ENCODE assay signal across 7 cellular contexts in the genomic region with DNA sequence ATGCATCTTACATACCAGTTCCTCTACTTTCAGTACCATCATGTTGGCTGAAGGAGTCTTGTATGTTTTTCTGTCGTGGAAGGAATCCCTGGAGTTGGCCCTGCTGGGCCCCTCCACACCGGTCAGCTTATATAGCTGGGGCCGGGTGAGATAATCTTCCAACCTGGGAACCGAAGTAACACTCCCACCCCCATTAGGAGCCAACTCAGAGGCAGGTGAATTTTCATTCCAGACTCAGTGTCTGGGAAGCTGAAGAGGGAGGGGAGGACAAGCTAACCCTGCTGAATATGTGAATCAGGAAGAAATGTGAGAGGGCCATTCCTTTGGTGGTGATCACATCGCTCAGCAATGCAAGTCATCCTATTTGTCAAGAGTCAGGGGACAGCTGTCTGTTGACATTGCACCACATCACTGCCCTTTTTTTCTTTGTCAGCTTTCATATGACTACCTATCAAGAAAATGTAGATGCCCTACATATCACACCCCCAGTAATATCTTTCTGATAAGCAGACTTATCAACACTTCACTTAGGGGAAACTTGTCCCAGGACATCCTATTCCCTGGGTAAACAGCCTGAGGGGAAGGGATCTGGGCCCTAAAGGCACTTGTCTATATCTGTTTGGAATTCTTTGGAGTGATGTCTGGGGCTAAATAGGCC. TPM values are rescaled to one million over a fixed set of nuclear protein-coding genes. Genes with fewer than 3 reads are reported as not detected.
DNase-seq lines count a peak whose midpoint lies in the region; ATAC-seq, FAIRE-seq and TF ChIP-seq lines count a peak whose summit lies in the region.

A gene (minus strand): TSS at position 102 of the 658 bp plus-strand sequence. CDS start 60 bp downstream, at position 42.

- H2AFZ ChIP-seq in astrocyte (ENCODE audit: low read depth, low read length), result peak within 1 kb of the TSS; percentile 0

- H3K79me2 ChIP-seq in astrocyte (ENCODE audit: insufficient read depth, low read length), result peaks cover 12% of the 10 kb centered on the region

- TF ChIP-seq CTCF in astrocyte (IDR thresholded peaks at IDR 0.05; ENCODE audit: insufficient read depth, low read depth, low read length), result no peak
- no peak for TF ChIP-seq CTCF in tibial artery (IDR thresholded peaks at IDR 0.05)
- no peak for TF ChIP-seq CTCF in CD4-positive, alpha-beta T cell (IDR thresholded peaks at IDR 0.05)

- peak within 1 kb of the TSS; percentile 78 for H3K4me2 ChIP-seq in astrocyte (ENCODE audit: low read length)

- H3K9ac ChIP-seq in astrocyte (ENCODE audit: low read length), result peak within 1 kb of the TSS; percentile 68

- no peak for ATAC-seq in CD4-positive, alpha-beta T cell (ENCODE audit: poor library complexity)
- ATAC-seq in HG02885 (IDR thresholded peaks at IDR 0.05; ENCODE audit: poor library complexity, unreplicated experiment), result no peak

- H3K27me3 ChIP-seq in astrocyte (ENCODE audit: insufficient read depth, low read length), result no peaks in the 10 kb centered on the region
- H3K27me3 ChIP-seq in tibial artery, result no peaks in the 10 kb centered on the region
- peaks cover 11% of the 10 kb centered on the region for H3K27me3 ChIP-seq in CD4-positive, alpha-beta T cell (ENCODE audit: control insufficient read depth, insufficient read depth, low read length)

- peak within 1 kb of the TSS; percentile 98 for H3K27ac Mint-ChIP-seq in astrocyte (ENCODE audit: unreplicated experiment)
- H3K27ac Mint-ChIP-seq in CD4-positive, alpha-beta T cell, result no peak within 1 kb of the TSS

- no peaks in the 10 kb centered on the region for H3K36me3 ChIP-seq in astrocyte (ENCODE audit: insufficient read depth, low read length)
- no peaks in the 10 kb centered on the region for H3K36me3 ChIP-seq in tibial artery

- POLR2A ChIA-PET in CD4-positive, alpha-beta T cell (lab: Charles Lee), result no interaction called here

- FAIRE-seq in astrocyte (lab: Jason Lieb, UNC), result peak; percentile 95

- H3K27ac ChIP-seq in astrocyte (ENCODE audit: low read depth, low read length) (peak within 1 kb of the TSS; percentile 71), tibial artery (peak within 1 kb of the TSS; percentile 2 to 29)
- no peak within 1 kb of the TSS for H3K27ac ChIP-seq in CD4-positive, alpha-beta T cell (ENCODE audit: low read depth, low read length)

- H3K27me3 Mint-ChIP-seq in astrocyte (ENCODE audit: low read depth, unreplicated experiment), result no peaks in the 10 kb centered on the region
- peaks cover 13% of the 10 kb centered on the region for H3K27me3 Mint-ChIP-seq in CD4-positive, alpha-beta T cell

- no peaks in the 10 kb centered on the region for H4K20me1 ChIP-seq in astrocyte (ENCODE audit: insufficient read depth, low read length)

- H3K9me3 ChIP-seq in astrocyte (ENCODE audit: insufficient read depth, low read depth, low read length) (no peaks in the 10 kb centered on the region), tibial artery (no peaks in the 10 kb centered on the region)
- H3K9me3 ChIP-seq in CD4-positive, alpha-beta T cell (ENCODE audit: control insufficient read depth, low read length), result no peaks in the 10 kb centered on the region

- H3K9me3 Mint-ChIP-seq in astrocyte (ENCODE audit: unreplicated experiment), result no peaks in the 10 kb centered on the region
- H3K9me3 Mint-ChIP-seq in CD4-positive, alpha-beta T cell, result no peaks in the 10 kb centered on the region

- CTCF ChIA-PET in CD4-positive, alpha-beta T cell (lab: Charles Lee), result interaction anchor here (1.8 kb wide), 1 partner anchor 9 kb away, joined by 6 read pairs; no protein-coding TSS in a partner anchor

- H3K4me1 Mint-ChIP-seq in astrocyte (ENCODE audit: low read depth, unreplicated experiment), result peaks cover 16% of the 10 kb centered on the region
- no peaks in the 10 kb centered on the region for H3K4me1 Mint-ChIP-seq in CD4-positive, alpha-beta T cell (ENCODE audit: low read depth)

- H3K4me1 ChIP-seq in astrocyte (ENCODE audit: insufficient read depth, low read length) (peaks cover 16% of the 10 kb centered on the region), tibial artery (peaks cover 0 to 18% (median 5%) of the 10 kb centered on the region in 4 donors)

- peak within 1 kb of the TSS; percentile 94 for H3K4me3 Mint-ChIP-seq in astrocyte (ENCODE audit: unreplicated experiment)
- no peak within 1 kb of the TSS for H3K4me3 Mint-ChIP-seq in CD4-positive, alpha-beta T cell

- peaks cover 10% of the 10 kb centered on the region for H3K36me3 Mint-ChIP-seq in astrocyte (ENCODE audit: low read depth, unreplicated experiment)
- no peaks in the 10 kb centered on the region for H3K36me3 Mint-ChIP-seq in CD4-positive, alpha-beta T cell (ENCODE audit: low read depth)

- intact Hi-C loops in tibial artery (cut with DNase I; ENCODE audit: low total_unique reads) (no loop called here), head of caudate nucleus (cut with DNase I) (no loop called here)
- intact Hi-C loops in CD4-positive, alpha-beta T cell (cut with DNase I, micrococcal nuclease), result no loop called here

- H3K4me3 ChIP-seq in astrocyte (ENCODE audit: insufficient read depth, low read depth, low read length) (peak within 1 kb of the TSS; percentile 58), tibial artery (no peak within 1 kb of the TSS)

- DNase-seq in HPDE6-E6E7 (ENCODE audit: extremely low spot score) (peak; percentile 63), astrocyte (ENCODE audit: low read depth) (peak; percentile 95), hepatic stellate cell (ENCODE audit: low spot score) (peak; percentile 65), tibial artery (no peak), head of caudate nucleus (no peak)
- DNase-seq in CD4-positive, alpha-beta T cell, result no peak

RNA-seq across cellular contexts. Expression of the gene that starts here (rescaled TPM):
- total RNA-seq in astrocyte, result 841 and 913 TPM in 2 replicates
- not detected for total RNA-seq in CD4-positive, alpha-beta T cell

Comparison
In these comparisons a context has a peak if more than half of its experiments do, and no peak if none do; other contexts are left out.
1. RNA of the gene that starts here (total RNA-seq): 841 to 913 TPM in astrocyte; not detected in CD4-positive, alpha-beta T cell; every median in the first group is over 100 times any median in the second.
2. DNase-seq: peak in HPDE6-E6E7 (single experiment), astrocyte (single experiment) and hepatic stellate cell (single experiment); none in tibial artery (0 of 2), head of caudate nucleus (0 of 42) and CD4-positive, alpha-beta T cell (0 of 10).